8 cellular contexts compared by ENCODE assay signal in the genomic region with DNA sequence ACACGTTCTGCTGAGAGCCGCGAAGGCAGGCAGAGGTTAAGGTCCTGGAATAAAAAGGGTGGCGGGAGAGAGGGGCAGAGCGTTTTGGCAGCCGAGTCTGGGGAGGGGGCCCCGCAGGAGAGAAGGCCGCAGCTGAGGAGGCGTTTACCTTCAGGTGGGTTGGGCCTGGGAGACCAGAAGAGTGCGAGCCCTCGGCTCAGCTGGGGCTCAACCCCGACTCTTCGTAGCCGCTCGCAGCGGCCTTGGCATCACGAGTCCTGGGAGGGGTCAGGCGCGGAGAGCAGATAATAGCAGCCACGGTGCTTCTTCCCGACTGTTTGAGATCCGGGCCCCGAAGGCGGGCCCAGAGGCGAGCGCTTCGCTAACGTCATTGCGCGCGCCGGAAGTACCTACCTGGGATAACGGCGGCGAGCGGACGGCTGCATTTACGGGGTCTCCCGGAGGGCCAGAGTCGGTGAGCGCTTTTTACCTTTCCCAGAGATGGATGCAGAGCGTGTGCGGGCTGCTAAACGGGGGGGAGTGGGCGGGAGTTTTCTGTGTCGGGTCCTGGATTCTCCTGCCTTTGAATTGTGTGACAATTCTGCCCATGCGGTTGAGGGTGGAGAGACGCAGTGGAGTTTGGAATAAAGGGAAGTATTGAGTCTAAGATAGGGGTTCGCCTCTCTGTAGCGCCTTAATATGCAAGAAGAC. TPM values are rescaled to one million over a fixed set of nuclear protein-coding genes. Genes with fewer than 3 reads are reported as not detected.
DNase-seq lines count a peak whose midpoint lies in the region; ATAC-seq and TF ChIP-seq lines count a peak whose summit lies in the region.

A gene with protein sequence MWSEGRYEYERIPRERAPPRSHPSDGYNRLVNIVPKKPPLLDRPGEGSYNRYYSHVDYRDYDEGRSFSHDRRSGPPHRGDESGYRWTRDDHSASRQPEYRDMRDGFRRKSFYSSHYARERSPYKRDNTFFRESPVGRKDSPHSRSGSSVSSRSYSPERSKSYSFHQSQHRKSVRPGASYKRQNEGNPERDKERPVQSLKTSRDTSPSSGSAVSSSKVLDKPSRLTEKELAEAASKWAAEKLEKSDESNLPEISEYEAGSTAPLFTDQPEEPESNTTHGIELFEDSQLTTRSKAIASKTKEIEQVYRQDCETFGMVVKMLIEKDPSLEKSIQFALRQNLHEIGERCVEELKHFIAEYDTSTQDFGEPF (plus strand): TSS at position 392 of the 690 bp plus-strand sequence. CDS start 9,736 bp downstream, outside the sequence.
A gene with protein sequence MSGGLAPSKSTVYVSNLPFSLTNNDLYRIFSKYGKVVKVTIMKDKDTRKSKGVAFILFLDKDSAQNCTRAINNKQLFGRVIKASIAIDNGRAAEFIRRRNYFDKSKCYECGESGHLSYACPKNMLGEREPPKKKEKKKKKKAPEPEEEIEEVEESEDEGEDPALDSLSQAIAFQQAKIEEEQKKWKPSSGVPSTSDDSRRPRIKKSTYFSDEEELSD (minus strand): TSS at position 319 of the 690 bp plus-strand sequence. CDS start 1,992 bp downstream, outside the sequence.

- peak within 1 kb of the TSS; percentile 97 for H3K9ac ChIP-seq in adipocyte (ENCODE audit: low read length)

- WGBS in heart right ventricle, 2 donors: 0% methylated on average over 50 of the region's 50 CpGs
- 0% methylated on average over 17 to 48 of the region's 50 CpGs for WGBS in upper lobe of left lung, 2 donors

- H3K36me3 ChIP-seq in adipocyte (ENCODE audit: control insufficient read depth, insufficient read depth, low read length, severe bottlenecking) (peaks cover 20% of the 10 kb centered on the region), heart right ventricle (peaks cover 0 to 29% (median 5%) of the 10 kb centered on the region in 9 donors), upper lobe of left lung (peaks cover 0 to 15% (median 0%) of the 10 kb centered on the region in 4 donors)

- TF ChIP-seq EP300 in upper lobe of left lung (IDR thresholded peaks at IDR 0.05): no peak

- no peaks in the 10 kb centered on the region for H3K9me3 ChIP-seq in adipocyte (ENCODE audit: control insufficient read depth, low read length)
- H3K9me3 ChIP-seq in heart right ventricle: no peaks in the 10 kb centered on the region
- H3K9me3 ChIP-seq in upper lobe of left lung: no peaks in the 10 kb centered on the region

- H3K27ac ChIP-seq in heart right ventricle (peak within 1 kb of the TSS; percentile 23 to 93 (median 80)), upper lobe of left lung (peak within 1 kb of the TSS; percentile 78 to 87 (median 86))

- intact Hi-C loops in heart right ventricle (cut with DNase I): loop anchor here (2.0 to 10.0 kb wide), 9 partner anchors 46 to 199 kb away; a partner anchor contains a TSS
- intact Hi-C loops in posterior cingulate gyrus (cut with DNase I): loop anchor here (5.0 kb wide), 1 partner anchor 89 kb away; a partner anchor contains a TSS

- H3K27me3 ChIP-seq in adipocyte (replicated peaks; ENCODE audit: control insufficient read depth, insufficient read depth, low read length) (no peaks in the 10 kb centered on the region), heart right ventricle (no peaks in the 10 kb centered on the region), upper lobe of left lung (no peaks in the 10 kb centered on the region)

- H3K4me3 ChIP-seq in GM12865 (ENCODE audit: low read depth, low read length): peak within 1 kb of the TSS; percentile 82
- peak within 1 kb of the TSS; percentile 100 for H3K4me3 ChIP-seq in adipocyte (ENCODE audit: low read length)
- peak within 1 kb of the TSS; percentile 60 to 94 (median 74) for H3K4me3 ChIP-seq in heart right ventricle
- H3K4me3 ChIP-seq in upper lobe of left lung: peak within 1 kb of the TSS; percentile 71 to 74 (median 72)

- peak; percentile 93 for ATAC-seq in HG02623 (IDR thresholded peaks at IDR 0.05; ENCODE audit: unreplicated experiment)
- ATAC-seq in heart right ventricle: peak; percentile 96 to 99 (median 98)
- ATAC-seq in upper lobe of left lung (ENCODE audit: low FRiP score in 2 of 2): peak; percentile 95 to 99

- TF ChIP-seq CTCF in GM12865 (IDR thresholded peaks at IDR 0.05; ENCODE audit: insufficient read depth, low read depth, low read length, missing control alignments) (no peak), heart right ventricle (IDR thresholded peaks at IDR 0.05) (no peak), upper lobe of left lung (IDR thresholded peaks at IDR 0.05) (peak in 1 of 6 experiments; percentile 25)

- TF ChIP-seq POLR2A in upper lobe of left lung (IDR thresholded peaks at IDR 0.05): peak in 3 of 4 donors; percentile 49 to 82 (median 79)

- DNase-seq in GM12865 (ENCODE audit: low read depth) (peak; percentile 86), NCI-H1092 treated with DMSO at 0.1 percent for 48 hours (lab: John Stamatoyannopoulos, UW) (peak; percentile 71), T follicular helper cell (ENCODE audit: low read depth) (peak; percentile 70), adipocyte (ENCODE audit: low read depth) (peak; percentile 93), heart right ventricle (peak; percentile 79 to 81), posterior cingulate gyrus (peak; percentile 74 to 97 (median 83)), upper lobe of left lung (peak; percentile 89 to 93)

- H3K4me1 ChIP-seq in adipocyte (ENCODE audit: control insufficient read depth, insufficient read depth, low read length) (peaks cover 27% of the 10 kb centered on the region), heart right ventricle (peaks cover 3 to 38% (median 22%) of the 10 kb centered on the region in 9 donors), upper lobe of left lung (peaks cover 15 to 42% (median 21%) of the 10 kb centered on the region in 4 donors)

RNA-seq across cellular contexts. Expression of the first gene that starts in this region (rescaled TPM):
- total RNA-seq in heart right ventricle: 10 to 100 TPM; 28.2 to 41.8 (median 34.8) TPM
- polyA plus RNA-seq in heart right ventricle: 10 to 100 TPM; 15.4 to 25.8 TPM
- total RNA-seq in upper lobe of left lung: 10 to 100 TPM; 24.5 to 69.1 (median 46.7) TPM

RNA-seq across cellular contexts. Expression of the second gene that starts in this region (rescaled TPM):
- total RNA-seq in heart right ventricle (10 to 100 TPM; 51.0 to 69.6 (median 58.6) TPM), upper lobe of left lung (10 to 100 TPM; 18.5 to 46.8 (median 36.8) TPM)
- polyA plus RNA-seq in heart right ventricle: 10 to 100 TPM; 26.1 to 79.2 TPM

Comparison
In these comparisons a context has a peak if more than half of its experiments do, and no peak if none do; other contexts are left out.
1. Peak in every context shown above with its lines: DNase-seq, ATAC-seq, H3K4me3 ChIP-seq and H3K27ac ChIP-seq.